Comparison of ENCODE assay signal across 6 cellular contexts in the genomic region with DNA sequence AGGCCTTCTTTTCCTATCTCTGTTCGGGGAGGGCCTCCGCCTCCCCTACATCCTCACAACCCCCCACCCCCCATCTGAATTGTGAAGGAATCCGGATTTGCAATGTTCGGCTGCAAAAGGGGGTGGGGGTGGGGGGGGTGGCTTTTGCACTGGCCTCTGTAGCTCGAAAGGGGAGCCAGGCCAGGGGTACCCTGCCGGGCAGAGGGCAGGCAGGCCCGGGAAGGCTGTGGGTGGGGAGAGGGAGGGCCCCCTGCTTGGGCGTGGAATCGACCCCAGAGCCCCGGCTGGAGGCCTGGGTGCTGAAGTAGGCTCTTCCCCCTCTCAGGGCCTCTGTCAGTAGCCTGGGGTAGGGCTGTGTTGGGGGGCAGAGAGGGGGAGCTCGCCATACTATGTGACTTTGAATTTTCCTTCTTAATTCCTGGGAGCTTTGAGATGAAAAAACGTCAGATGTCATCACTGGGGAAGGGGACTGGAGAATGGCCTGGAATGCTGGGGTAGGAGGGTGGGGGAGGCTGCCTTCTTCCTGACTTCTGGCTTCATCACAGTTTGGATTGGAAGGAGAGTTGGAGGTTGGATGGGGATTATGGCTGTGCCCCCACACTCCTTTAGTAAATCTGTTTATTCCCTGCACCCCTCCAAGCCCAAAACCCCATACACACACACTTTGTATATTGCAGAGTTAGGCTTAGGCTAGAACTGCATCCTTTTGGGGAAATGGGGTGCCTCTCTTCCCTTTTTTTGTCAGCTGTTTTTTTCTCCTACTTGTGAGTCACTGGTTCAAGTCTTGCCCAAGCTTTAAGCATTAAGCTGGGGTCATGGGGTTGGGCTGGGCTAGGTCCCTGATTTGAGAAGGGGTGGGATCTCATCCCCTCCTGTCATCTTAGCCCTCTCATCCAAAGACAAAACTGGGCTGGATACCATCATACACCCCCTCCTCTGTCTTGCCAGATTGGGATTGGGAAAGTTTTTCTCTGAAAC. TPM values are rescaled to one million over a fixed set of nuclear protein-coding genes. Genes with fewer than 3 reads are reported as not detected.
A peak's percentile ranks its signal among the peaks of the same experiment; 100 is the strongest.
DNase-seq lines count a peak whose midpoint lies in the region; ATAC-seq, FAIRE-seq and TF ChIP-seq lines count a peak whose summit lies in the region.

No MANE protein-coding gene starts in this region.

- ATAC-seq in right lobe of liver (peak in 1 of 4 donors; percentile 1), HG03025 (IDR thresholded peaks at IDR 0.05; ENCODE audit: low FRiP score, unreplicated experiment) (no peak)

- POLR2A ChIA-PET in BJ (lab: Charles Lee) = interaction anchor here (0.6 to 0.9 kb wide), 3 partner anchors 19 to 42 kb away, joined by 3 read pairs; no protein-coding TSS in a partner anchor

- CTCF ChIA-PET in BJ (lab: Yijun Ruan, JAX) = interaction anchor here (0.8 to 18.2 kb wide), 13 partner anchors 13 to 111 kb away, joined by 3 to 357 read pairs (median 4); partner anchors contain the start of gene STAT6

- H3K4me3 ChIP-seq in BJ (ENCODE audit: low read depth, low read length) = peak overlapping the region; percentile 96
- H3K4me3 ChIP-seq in WERI-Rb-1 (ENCODE audit: low read depth, low read length) = peak overlapping the region; percentile 66
- H3K4me3 ChIP-seq in right lobe of liver = peak overlapping the region; percentile 71 to 88 (median 80)

- peaks cover 0 to 51% (median 25%) of the 10 kb centered on the region in 4 donors for H3K4me1 ChIP-seq in right lobe of liver

- WGBS in right lobe of liver (ENCODE audit: insufficient coverage, low coverage, low lambda C conversion rate, missing lambda C conversion rate) = 6% methylated on average over 9 of the region's 12 CpGs

- intact Hi-C loops in right lobe of liver (cut with DNase I) = loop anchor here in 1 of 2 donors (5.0 kb wide), 1 partner anchor 53 kb away; no protein-coding TSS in a partner anchor

- TF ChIP-seq CTCF in BJ (IDR thresholded peaks at IDR 0.05; ENCODE audit: insufficient read depth, low read depth, low read length) = no peak
- no peak for TF ChIP-seq CTCF in WERI-Rb-1 (IDR thresholded peaks at IDR 0.05; ENCODE audit: low read depth, low read length)
- TF ChIP-seq CTCF in right lobe of liver (IDR thresholded peaks at IDR 0.05) = no peak
- no peak for TF ChIP-seq CTCF in D721Med (IDR thresholded peaks at IDR 0.05; ENCODE audit: insufficient read depth, missing control alignments)

- H3K9me3 ChIP-seq in WERI-Rb-1 (ENCODE audit: severe bottlenecking) (no peaks in the 10 kb centered on the region), right lobe of liver (no peaks in the 10 kb centered on the region)

- FAIRE-seq in D721Med (lab: Jason Lieb, UNC) (no peak), frontal cortex (lab: Jason Lieb, UNC) (no peak)

- H3K27me3 ChIP-seq in BJ (ENCODE audit: control insufficient read depth, insufficient read depth, low read length) (no peaks in the 10 kb centered on the region), WERI-Rb-1 (ENCODE audit: insufficient read depth, low read depth, severe bottlenecking) (no peaks in the 10 kb centered on the region), right lobe of liver (no peaks in the 10 kb centered on the region)

- DNase-seq in BJ (ENCODE audit: low read depth) = no peak
- DNase-seq in WERI-Rb-1 = no peak
- peak in 2 of 3 donors; percentile 29 to 47 for DNase-seq in right lobe of liver
- DNase-seq in D721Med (ENCODE audit: insufficient read length, low spot score) = no peak
- DNase-seq in frontal cortex (ENCODE audit: low spot score in 2 of 2) = no peak

- H3K36me3 ChIP-seq in BJ (ENCODE audit: control insufficient read depth, insufficient read depth, low read length) (peaks cover 6% of the 10 kb centered on the region), WERI-Rb-1 (no peaks in the 10 kb centered on the region), right lobe of liver (no peaks in the 10 kb centered on the region)

- TF ChIP-seq POLR2A in right lobe of liver (IDR thresholded peaks at IDR 0.05) = no peak

- H3K27ac ChIP-seq in WERI-Rb-1 = no peak overlapping the region
- peak overlapping the region; percentile 73 to 96 (median 95) for H3K27ac ChIP-seq in right lobe of liver

RNA-seq across cellular contexts. Expression of gene LRP1, which starts 1.3 kb away (rescaled TPM):
- 58.5 and 117 TPM in 2 replicates for polyA plus RNA-seq in BJ (2011; rRNA removed)
- 200 and 323 TPM in 2 replicates for polyA minus RNA-seq in BJ (2011; rRNA and poly(A)+ RNA removed)
- total RNA-seq in right lobe of liver (100 to 1,000 TPM; 268 to 387 (median 301) TPM), frontal cortex (63.2 TPM)

RNA-seq across cellular contexts. Expression of gene LRP1-AS, which starts 17.8 kb away (rescaled TPM):
- polyA plus RNA-seq in BJ (2011; rRNA removed) = not detected in 2 replicates
- polyA minus RNA-seq in BJ (2011; rRNA and poly(A)+ RNA removed) = not detected in 2 replicates
- total RNA-seq in right lobe of liver (not detected), frontal cortex (not detected)

RNA-seq across cellular contexts. Expression of gene STAT6, which starts 18.4 kb away (rescaled TPM):
- polyA plus RNA-seq in BJ (2011; rRNA removed) = 110 and 177 TPM in 2 replicates
- polyA minus RNA-seq in BJ (2011; rRNA and poly(A)+ RNA removed) = 71.4 and 108 TPM in 2 replicates
- total RNA-seq in right lobe of liver (100 to 1,000 TPM in 3 of 6 experiments, 10 to 100 TPM in 3; 61.8 to 108 (median 94.7) TPM), frontal cortex (2.4 TPM)

RNA-seq across cellular contexts. Expression of gene NAB2, which starts 40.7 kb away (rescaled TPM):
- 41.7 and 50.2 TPM in 2 replicates for polyA plus RNA-seq in BJ (2011; rRNA removed)
- 40.1 and 65.0 TPM in 2 replicates for polyA minus RNA-seq in BJ (2011; rRNA and poly(A)+ RNA removed)
- total RNA-seq in right lobe of liver (10 to 100 TPM in 2 of 6 experiments, 1 to 10 TPM in 4; 6.1 to 13.1 (median 8.9) TPM), frontal cortex (30.2 TPM)

RNA-seq across cellular contexts. Expression of gene NEMP1, which starts 51.0 kb away (rescaled TPM):
- polyA plus RNA-seq in BJ (2011; rRNA removed) = 6.7 and 12.0 TPM in 2 replicates
- polyA minus RNA-seq in BJ (2011; rRNA and poly(A)+ RNA removed) = 5.0 and 6.5 TPM in 2 replicates
- total RNA-seq in right lobe of liver = 1 to 10 TPM; 3.8 to 6.2 (median 4.8) TPM
- total RNA-seq in frontal cortex = 5.3 TPM

Comparison
In these comparisons a context has a peak if more than half of its experiments do, and no peak if none do; other contexts are left out.
1. DNase-seq: peak in right lobe of liver (2 of 3); none in BJ (single experiment), WERI-Rb-1 (single experiment), D721Med (single experiment) and frontal cortex (0 of 2).
2. RNA of gene STAT6, which starts 18.4 kb away (total RNA-seq): 61.8 to 108 TPM in right lobe of liver; 2.4 TPM in frontal cortex (single experiment); every median in the first group is over 10 times any median in the second.
3. Peak in every context shown above with its lines, with median percentiles within 50 percentile points of each other: H3K4me3 ChIP-seq.